ENCODE assay signal across 8 cellular contexts in the genomic region with DNA sequence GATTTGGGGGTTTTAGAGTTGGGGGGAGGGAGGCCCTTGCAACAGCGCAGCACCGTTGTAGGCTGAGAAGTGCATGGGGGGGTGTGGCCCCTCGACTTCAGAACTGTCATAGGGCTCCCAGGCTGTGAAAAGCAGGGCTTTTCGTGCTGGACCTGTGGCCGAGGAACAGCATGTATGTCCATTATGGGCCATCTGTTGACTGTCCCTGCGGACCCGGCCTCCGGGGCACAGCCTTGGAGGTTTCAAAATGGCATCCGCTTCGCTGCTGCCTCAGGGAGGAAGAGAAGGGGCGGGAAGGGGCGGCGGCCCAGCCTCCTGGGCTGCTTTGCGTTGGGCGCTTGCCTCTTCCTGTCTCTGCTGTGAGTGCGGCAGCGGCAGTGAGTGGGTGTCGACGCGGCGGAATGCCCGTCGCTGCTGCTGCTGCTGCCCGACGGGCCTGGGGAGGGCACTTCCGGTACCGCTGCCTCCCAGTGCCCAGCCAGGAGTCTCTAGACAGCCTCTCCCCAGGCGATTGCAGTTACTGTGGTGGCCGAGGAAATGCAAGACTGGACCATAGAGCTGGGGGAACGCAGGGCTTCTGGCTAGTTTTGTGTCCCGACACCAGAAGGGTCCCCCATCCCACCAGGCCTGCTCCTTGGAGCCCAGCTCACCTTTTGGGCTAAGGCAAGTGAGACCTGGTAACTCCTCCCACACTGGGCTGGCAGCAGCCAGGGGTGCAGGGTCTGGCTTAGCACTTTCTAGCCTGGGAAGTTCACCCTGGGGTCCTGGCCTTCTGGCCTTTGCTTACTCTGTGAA.
DNase-seq lines count a peak whose midpoint lies in the region; ATAC-seq lines count a peak whose summit lies in the region.

No MANE protein-coding gene starts in this region.

- peak overlapping the region; percentile 88 for H3K27ac ChIP-seq in caudate nucleus (ENCODE audit: low read depth, low read length)

- peak; percentile 23 for DNase-seq in DMS153 treated with DMSO at 0.1 percent for 48 hours (lab: John Stamatoyannopoulos, UW; ENCODE audit: unreplicated experiment)
- peak; percentile 29 for DNase-seq in NCI-H146 treated with DMSO at 0.1 percent for 48 hours (lab: John Stamatoyannopoulos, UW; ENCODE audit: unreplicated experiment)
- DNase-seq in activated CD4-positive, CD25-positive, alpha-beta regulatory T cell treated with anti-CD3 and anti-CD28 coated beads, Interleukin-2, amount 50 U/mL, for 16 hours (ENCODE audit: low read depth, low spot score) = peak; percentile 74
- peak in 52 of 61 donors; percentile 16 to 77 (median 53) for DNase-seq in caudate nucleus (lab: John Stamatoyannopoulos, UW)
- peak; percentile 80 for DNase-seq in kidney glomerular epithelial cell (lab: John Stamatoyannopoulos, UW)
- peak; percentile 67 to 68 for DNase-seq in stimulated activated CD4-positive, alpha-beta T cell treated with anti-CD3 and anti-CD28 coated beads, Interleukin-1b, Interleukin-23, amount 100 ng/mL, for 1 hour (ENCODE audit: low read depth in 2 of 2)
- no peak for DNase-seq in D341Med (ENCODE audit: low spot score)

- ATAC-seq in GM21619 (IDR thresholded peaks at IDR 0.05; ENCODE audit: unreplicated experiment) = peak; percentile 21
